Comparison of ENCODE assay signal across 1 cellular context in genomic region chr20:41279546-41280225, GRCh38.
TF ChIP-seq lines count a peak whose summit lies in the region.

No MANE protein-coding gene starts in this region.

TF ChIP-seq in SK-N-SH, 30 proteins besides CTCF, POLR2A, EP300 and RAD21 (continued from another document):
- TF ChIP-seq REST (IDR thresholded peaks at IDR 0.05; ENCODE audit: low read depth, low read length) (no peak), SMC3 (IDR thresholded peaks at IDR 0.05; ENCODE audit: low read depth, low read length) (no peak), RXRA (IDR thresholded peaks at IDR 0.05; ENCODE audit: borderline replicate concordance, low read depth) (no peak), POLR2AphosphoS5 (IDR thresholded peaks at IDR 0.05; ENCODE audit: low read depth, low read length) (no peak), ZBTB33 (IDR thresholded peaks at IDR 0.05; ENCODE audit: borderline replicate concordance, low read depth) (no peak), NFIC (IDR thresholded peaks at IDR 0.05; ENCODE audit: borderline replicate concordance) (no peak), TCF12 (IDR thresholded peaks at IDR 0.05) (no peak), TAF1 (IDR thresholded peaks at IDR 0.05; ENCODE audit: borderline replicate concordance, low read depth, low read length) (no peak), RCOR1 (IDR thresholded peaks at IDR 0.05; ENCODE audit: low read length) (no peak), GABPA (IDR thresholded peaks at IDR 0.05; ENCODE audit: low read depth) (no peak), TEAD4 (IDR thresholded peaks at IDR 0.05; ENCODE audit: borderline replicate concordance, insufficient read depth) (no peak), FOXM1 (IDR thresholded peaks at IDR 0.05; ENCODE audit: low read depth) (no peak), RFX5 (IDR thresholded peaks at IDR 0.05; ENCODE audit: low read length) (no peak), MAX (IDR thresholded peaks at IDR 0.05; ENCODE audit: low read depth) (no peak)
